ENCODE assay signal across 11 cellular contexts in the genomic region with DNA sequence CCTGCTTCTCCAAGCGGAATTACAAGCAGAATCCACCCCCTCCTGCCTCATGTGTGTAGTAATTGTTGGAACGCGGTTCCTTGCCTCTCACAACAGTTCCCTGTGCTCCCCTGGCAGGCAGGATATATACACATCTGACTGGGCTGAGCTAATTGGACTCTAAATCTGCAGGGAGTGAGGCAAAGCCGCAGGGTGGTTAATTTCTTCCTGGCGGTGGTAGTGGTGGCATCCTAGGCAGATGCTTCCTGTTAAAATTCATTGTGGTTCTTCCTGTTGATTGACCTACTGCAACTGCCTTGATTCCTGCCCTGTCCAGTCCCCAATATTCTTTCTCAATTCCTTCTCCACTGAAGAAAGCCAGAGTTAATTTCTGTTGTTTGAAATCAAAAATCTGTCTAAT.
A peak's percentile ranks its signal among the peaks of the same experiment; 100 is the strongest.
DNase-seq lines count a peak whose midpoint lies in the region; ATAC-seq lines count a peak whose summit lies in the region.
"Had no signal": no experiment of that assay in that cellular context is flagged by ENCODE, and none has a peak within 500 bp of the region (broad histone marks: within the 10 kb centered on the region; RNA-seq: fewer than 3 reads in every experiment).

No MANE protein-coding gene starts in this region.

- peaks cover 17% of the 10 kb centered on the region for H3K4me1 Mint-ChIP-seq in activated naive CD4-positive, alpha-beta T cell treated with anti-CD3 and anti-CD28 coated beads, Interleukin-2, amount 10 ng/mL, durations not matched to agents 7 days and 5 days
- H3K4me1 Mint-ChIP-seq in activated naive CD4-positive, alpha-beta T cell treated with anti-CD3 and anti-CD28 coated beads for 36 hours (ENCODE audit: low read depth): peaks cover 35% of the 10 kb centered on the region

- DNase-seq in activated naive CD4-positive, alpha-beta T cell treated with anti-CD3 and anti-CD28 coated beads, Interleukin-2, amount 10 ng/mL, durations not matched to agents 7 days and 5 days: no peak
- no peak for DNase-seq in activated naive CD4-positive, alpha-beta T cell treated with anti-CD3 and anti-CD28 coated beads for 36 hours
- peak; percentile 55 to 78 for DNase-seq in NCI-H2081 (lab: John Stamatoyannopoulos, UW)
- peak; percentile 88 for DNase-seq in dermis blood vessel endothelial cell
- DNase-seq in stromal cell of bone marrow (ENCODE audit: low read depth): peak; percentile 78
- DNase-seq in DMS79 (lab: John Stamatoyannopoulos, UW): no peak
- no peak for DNase-seq in activated gamma-delta T cell treated with Interleukin-2 at 50 U/mL for 16 hours
- DNase-seq: BE2C, midbrain had no signal

- H3K36me3 Mint-ChIP-seq in activated naive CD4-positive, alpha-beta T cell treated with anti-CD3 and anti-CD28 coated beads, Interleukin-2, amount 10 ng/mL, durations not matched to agents 7 days and 5 days: peaks cover 2% of the 10 kb centered on the region
- H3K36me3 Mint-ChIP-seq in activated naive CD4-positive, alpha-beta T cell treated with anti-CD3 and anti-CD28 coated beads for 36 hours (ENCODE audit: low read depth): peaks cover 1% of the 10 kb centered on the region

- H3K9me3 Mint-ChIP-seq in activated naive CD4-positive, alpha-beta T cell treated with anti-CD3 and anti-CD28 coated beads, Interleukin-2, amount 10 ng/mL, durations not matched to agents 7 days and 5 days: peaks cover 4% of the 10 kb centered on the region
- H3K9me3 Mint-ChIP-seq in activated naive CD4-positive, alpha-beta T cell treated with anti-CD3 and anti-CD28 coated beads for 36 hours: peaks cover 5% of the 10 kb centered on the region

- intact Hi-C loops in activated naive CD4-positive, alpha-beta T cell treated with anti-CD3 and anti-CD28 coated beads for 36 hours (cut with micrococcal nuclease): no loop called here

- peak overlapping the region; percentile 11 for H3K27ac Mint-ChIP-seq in activated naive CD4-positive, alpha-beta T cell treated with anti-CD3 and anti-CD28 coated beads, Interleukin-2, amount 10 ng/mL, durations not matched to agents 7 days and 5 days
- H3K27ac Mint-ChIP-seq in activated naive CD4-positive, alpha-beta T cell treated with anti-CD3 and anti-CD28 coated beads for 36 hours: no peak overlapping the region

- H3K27me3 Mint-ChIP-seq in activated naive CD4-positive, alpha-beta T cell treated with anti-CD3 and anti-CD28 coated beads, Interleukin-2, amount 10 ng/mL, durations not matched to agents 7 days and 5 days: no peaks in the 10 kb centered on the region
- H3K27me3 Mint-ChIP-seq in activated naive CD4-positive, alpha-beta T cell treated with anti-CD3 and anti-CD28 coated beads for 36 hours (ENCODE audit: low read depth): peaks cover 3% of the 10 kb centered on the region

- CTCF ChIA-PET in activated naive CD4-positive, alpha-beta T cell treated with anti-CD3 and anti-CD28 coated beads, Interleukin-2, amount 10 ng/mL, durations not matched to agents 7 days and 5 days (lab: Charles Lee): interaction anchor here (1.0 to 1.3 kb wide), 3 partner anchors 11 to 307 kb away, joined by 3 read pairs; no protein-coding TSS in a partner anchor
- CTCF ChIA-PET in activated naive CD4-positive, alpha-beta T cell treated with anti-CD3 and anti-CD28 coated beads for 36 hours (lab: Charles Lee): interaction anchor here (1.0 kb wide), 1 partner anchor 113 kb away, joined by 3 read pairs; no protein-coding TSS in a partner anchor

- H3K4me3 Mint-ChIP-seq in activated naive CD4-positive, alpha-beta T cell treated with anti-CD3 and anti-CD28 coated beads, Interleukin-2, amount 10 ng/mL, durations not matched to agents 7 days and 5 days: no peak overlapping the region
- no peak overlapping the region for H3K4me3 Mint-ChIP-seq in activated naive CD4-positive, alpha-beta T cell treated with anti-CD3 and anti-CD28 coated beads for 36 hours

- no peak for ATAC-seq in HG03025 (IDR thresholded peaks at IDR 0.05; ENCODE audit: low FRiP score, unreplicated experiment)
- ATAC-seq: sciatic nerve had no signal

Comparison
In these comparisons a context has a peak if more than half of its experiments do, and no peak if none do; other contexts are left out.
1. DNase-seq: peak in NCI-H2081 (2 of 2), dermis blood vessel endothelial cell (single experiment) and stromal cell of bone marrow (single experiment); none in activated naive CD4-positive, alpha-beta T cell treated with anti-CD3 and anti-CD28 coated beads, Interleukin-2, amount 10 ng/mL, durations not matched to agents 7 days and 5 days (single experiment), activated naive CD4-positive, alpha-beta T cell treated with anti-CD3 and anti-CD28 coated beads for 36 hours (single experiment), DMS79 (single experiment) and activated gamma-delta T cell treated with Interleukin-2 at 50 U/mL for 16 hours (single experiment).